ENCODE assay signal across 12 cellular contexts in the genomic region with DNA sequence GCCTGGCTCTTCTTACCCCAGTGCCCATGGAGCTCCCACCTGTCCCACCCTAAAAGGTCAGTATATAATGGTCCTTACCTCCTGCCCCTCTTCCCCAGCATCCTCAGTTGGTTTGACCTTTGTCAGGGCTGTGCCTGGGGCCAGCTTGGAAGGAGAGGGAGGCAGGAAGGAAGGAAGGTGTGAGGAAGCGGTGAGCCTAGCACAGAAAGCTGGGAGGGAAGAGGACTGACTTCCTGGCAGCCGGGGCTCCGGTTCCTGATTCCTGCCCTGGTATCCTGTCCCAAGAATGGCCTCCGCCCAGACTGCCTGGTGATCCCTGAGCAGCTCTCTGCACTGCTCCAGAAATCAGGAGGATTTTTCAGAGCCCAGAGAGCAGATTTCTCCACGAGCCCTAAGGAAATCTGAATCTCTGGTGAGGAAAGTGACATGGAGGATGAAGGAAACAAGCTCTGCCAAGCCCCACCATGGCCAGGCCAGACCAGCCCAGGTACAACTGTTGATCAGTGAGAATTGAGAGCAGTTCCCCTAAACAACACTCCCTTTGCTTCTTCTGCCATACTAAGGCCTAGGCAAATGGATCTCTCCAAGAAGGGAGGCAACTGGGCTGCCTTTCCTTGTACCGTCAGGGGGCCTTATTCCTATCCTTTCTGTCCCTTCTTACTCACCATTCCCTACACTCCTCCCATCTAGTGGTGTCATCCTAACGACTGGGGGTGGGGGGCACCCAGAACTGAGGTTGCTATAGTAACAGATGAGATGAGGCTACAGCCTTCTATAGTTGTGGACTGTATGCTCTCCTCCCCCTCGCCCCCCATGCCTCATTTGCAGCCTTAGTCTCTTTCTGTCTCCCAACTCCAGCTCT. TPM values are rescaled to one million over a fixed set of nuclear protein-coding genes. Genes with fewer than 3 reads are reported as not detected.
DNase-seq lines count a peak whose midpoint lies in the region; ATAC-seq and TF ChIP-seq lines count a peak whose summit lies in the region.
"Had no signal": no experiment of that assay in that cellular context is flagged by ENCODE, and none has a peak within 500 bp of the region (broad histone marks: within the 10 kb centered on the region; RNA-seq: fewer than 3 reads in every experiment).

No MANE protein-coding gene starts in this region.

- H2AFZ ChIP-seq in GM23338 = no peak overlapping the region
- no peak overlapping the region for H2AFZ ChIP-seq in hepatocyte

- ATAC-seq in GM23338 = no peak
- no peak for ATAC-seq in activated CD8-positive, alpha-beta T cell treated with anti-CD3 and anti-CD28 coated beads for 36 hours

- H3K27me3 ChIP-seq in GM23338 (ENCODE audit: insufficient read depth) (no peaks in the 10 kb centered on the region), left ventricle myocardium inferior (ENCODE audit: low read depth) (no peaks in the 10 kb centered on the region), spleen (replicated peaks in 1 of 7) (no peaks in the 10 kb centered on the region), hepatocyte (no peaks in the 10 kb centered on the region)

- DNase-seq in GM23338 (ENCODE audit: low spot score) = no peak
- no peak for DNase-seq in activated CD8-positive, alpha-beta T cell treated with anti-CD3 and anti-CD28 coated beads for 36 hours
- peak; percentile 25 for DNase-seq in left ventricle myocardium inferior
- peak; percentile 78 for DNase-seq in spleen
- no peak for DNase-seq in hepatocyte (ENCODE audit: low spot score)
- no peak for DNase-seq in medulla oblongata (ENCODE audit: extremely low spot score)
- no peak for DNase-seq in GM19240 (ENCODE audit: insufficient read length, low spot score)
- DNase-seq: activated CD4-positive, alpha-beta T cell treated with anti-CD3 and anti-CD28 coated beads for 4 hours; GOT3; stimulated activated CD4-positive, alpha-beta T cell treated with anti-CD3 and anti-CD28 coated beads, Interleukin-2, amount 100 ng/mL, for 48 hours had no signal

- H3K4me3 ChIP-seq in GM23338 (no peak overlapping the region), left ventricle myocardium inferior (peak overlapping the region; percentile 95), spleen (peak overlapping the region in 1 of 8 donors; percentile 16), hepatocyte (no peak overlapping the region)

- TF ChIP-seq CTCF in GM23338 (conservative IDR thresholded peaks at IDR 0.05; ENCODE audit: low read depth in 2 of 2) (no peak), left ventricle myocardium inferior (IDR thresholded peaks at IDR 0.05; ENCODE audit: borderline replicate concordance) (no peak), spleen (IDR thresholded peaks at IDR 0.05 in 8 of 11, conservative IDR thresholded peaks at IDR 0.05 in 3 of 11) (no peak), hepatocyte (IDR thresholded peaks at IDR 0.05; ENCODE audit: poor library complexity) (no peak)
- TF ChIP-seq CTCF in activated CD8-positive, alpha-beta T cell treated with anti-CD3 and anti-CD28 coated beads for 36 hours (IDR thresholded peaks at IDR 0.05) = no peak

- H3K4me1 ChIP-seq in GM23338 (ENCODE audit: insufficient read depth) = peaks cover 58% of the 10 kb centered on the region
- H3K4me1 ChIP-seq in left ventricle myocardium inferior = peaks cover 81% of the 10 kb centered on the region
- H3K4me1 ChIP-seq in spleen = peaks cover 39 to 80% (median 69%) of the 10 kb centered on the region in 6 donors
- H3K4me1 ChIP-seq in hepatocyte (ENCODE audit: insufficient read depth) = peaks cover 21% of the 10 kb centered on the region

- no peak overlapping the region for H3K27ac ChIP-seq in GM23338 (ENCODE audit: low read depth)
- peak overlapping the region; percentile 96 for H3K27ac ChIP-seq in left ventricle myocardium inferior (replicated peaks)
- H3K27ac ChIP-seq in spleen = peak overlapping the region in 7 of 8 donors; percentile 52 to 95 (median 91)
- no peak overlapping the region for H3K27ac ChIP-seq in hepatocyte

- H3K36me3 ChIP-seq in GM23338 (ENCODE audit: insufficient read depth) = peaks cover 30% of the 10 kb centered on the region
- peaks cover 29% of the 10 kb centered on the region for H3K36me3 ChIP-seq in left ventricle myocardium inferior
- peaks cover 0 to 67% (median 29%) of the 10 kb centered on the region in 6 donors for H3K36me3 ChIP-seq in spleen
- no peaks in the 10 kb centered on the region for H3K36me3 ChIP-seq in hepatocyte (replicated peaks; ENCODE audit: insufficient read depth, low read depth)

- H3K4me2 ChIP-seq in GM23338 = peak overlapping the region; percentile 99
- H3K4me2 ChIP-seq in hepatocyte = no peak overlapping the region

- no peak overlapping the region for H3K4me3 Mint-ChIP-seq in GM23338
- no peak overlapping the region for H3K4me3 Mint-ChIP-seq in activated CD8-positive, alpha-beta T cell treated with anti-CD3 and anti-CD28 coated beads for 36 hours

- peaks cover 26% of the 10 kb centered on the region for H4K20me1 ChIP-seq in GM23338 (replicated peaks; ENCODE audit: insufficient read depth)
- peaks cover 8% of the 10 kb centered on the region for H4K20me1 ChIP-seq in hepatocyte (ENCODE audit: insufficient read depth, poor library complexity, severe bottlenecking)

- H3K27me3 Mint-ChIP-seq in GM23338 (ENCODE audit: insufficient read depth, low read depth, poor library complexity) = peaks cover 29% of the 10 kb centered on the region
- H3K27me3 Mint-ChIP-seq in activated CD8-positive, alpha-beta T cell treated with anti-CD3 and anti-CD28 coated beads for 36 hours = no peaks in the 10 kb centered on the region

- POLR2A ChIA-PET in activated CD8-positive, alpha-beta T cell treated with anti-CD3 and anti-CD28 coated beads for 36 hours (lab: Charles Lee) = interaction anchor here (0.6 to 1.0 kb wide), 3 partner anchors 11 to 22 kb away, joined by 3 read pairs; no protein-coding TSS in a partner anchor

- H3K9me3 ChIP-seq in left ventricle myocardium inferior (replicated peaks) (no peaks in the 10 kb centered on the region), spleen (no peaks in the 10 kb centered on the region), hepatocyte (ENCODE audit: low read depth) (no peaks in the 10 kb centered on the region)

- intact Hi-C loops in activated CD8-positive, alpha-beta T cell treated with anti-CD3 and anti-CD28 coated beads for 36 hours (cut with micrococcal nuclease) = loop anchor here (5.0 kb wide), 1 partner anchor 106 kb away; no protein-coding TSS in a partner anchor
- intact Hi-C loops in left ventricle myocardium inferior (cut with micrococcal nuclease) (no loop called here), spleen (cut with DNase I; ENCODE audit: low total_unique reads) (no loop called here)

- H3K36me3 Mint-ChIP-seq in GM23338 (ENCODE audit: low read depth) = peaks cover 47% of the 10 kb centered on the region
- peaks cover 29% of the 10 kb centered on the region for H3K36me3 Mint-ChIP-seq in activated CD8-positive, alpha-beta T cell treated with anti-CD3 and anti-CD28 coated beads for 36 hours (ENCODE audit: low read depth)

- no peaks in the 10 kb centered on the region for H3K9me2 ChIP-seq in GM23338 (ENCODE audit: insufficient read depth)
- no peaks in the 10 kb centered on the region for H3K9me2 ChIP-seq in hepatocyte (replicated peaks; ENCODE audit: insufficient read depth)

- no peak for TF ChIP-seq POLR2A in spleen (IDR thresholded peaks at IDR 0.05)

- CTCF ChIA-PET in activated CD8-positive, alpha-beta T cell treated with anti-CD3 and anti-CD28 coated beads for 36 hours (lab: Charles Lee) = interaction anchor here (0.7 to 5.9 kb wide), 7 partner anchors 13 to 129 kb away, joined by 3 to 31 read pairs (median 3); no protein-coding TSS in a partner anchor

- H3K4me1 Mint-ChIP-seq in GM23338 = peaks cover 67% of the 10 kb centered on the region
- H3K4me1 Mint-ChIP-seq in activated CD8-positive, alpha-beta T cell treated with anti-CD3 and anti-CD28 coated beads for 36 hours (ENCODE audit: low read depth) = peaks cover 48% of the 10 kb centered on the region

- 49 to 65% (median 60%) methylated on average over 8 of the region's 8 CpGs for WGBS in spleen, 5 donors
- WGBS in hepatocyte (ENCODE audit: low lambda C conversion rate, missing lambda C conversion rate) = 77% methylated on average over 8 of the region's 8 CpGs

- H3K27ac Mint-ChIP-seq in GM23338 = no peak overlapping the region; the same call in 1 of the 2 replicates
- peak overlapping the region; percentile 8 for H3K27ac Mint-ChIP-seq in activated CD8-positive, alpha-beta T cell treated with anti-CD3 and anti-CD28 coated beads for 36 hours

- H3K79me2 ChIP-seq in GM23338 (replicated peaks; ENCODE audit: insufficient read depth) (peaks cover 41% of the 10 kb centered on the region), hepatocyte (peaks cover 17% of the 10 kb centered on the region)

- H3K9me3 Mint-ChIP-seq in GM23338 = no peaks in the 10 kb centered on the region
- H3K9me3 Mint-ChIP-seq in activated CD8-positive, alpha-beta T cell treated with anti-CD3 and anti-CD28 coated beads for 36 hours = no peaks in the 10 kb centered on the region

- H3F3A ChIP-seq in GM23338 (replicated peaks; ENCODE audit: low read depth) = peaks cover 9% of the 10 kb centered on the region

RNA-seq across cellular contexts. Expression of a gene that starts 3.2 kb away (rescaled TPM):
- total RNA-seq in GM23338 (2014; rRNA removed; shearing (Covaris generic)) = 80.8 and 104 TPM in 2 replicates
- 60.3 and 66.6 TPM in 2 replicates for polyA plus RNA-seq in GM23338 (2016; fragmentation: Nextera tagmentation; extraction: Ambion mirVana)
- 10 to 100 TPM; 31.8 to 34.1 TPM for total RNA-seq in activated CD8-positive, alpha-beta T cell treated with anti-CD3 and anti-CD28 coated beads for 36 hours
- total RNA-seq in left ventricle myocardium inferior = 280 TPM
- 100 to 1,000 TPM in 4 of 7 donors, 10 to 100 TPM in 3; 73.4 to 158 (median 126) TPM for total RNA-seq in spleen
- 100 to 1,000 TPM in 1 of 3 donors, 10 to 100 TPM in 2; 80.1 to 167 (median 86.8) TPM for polyA plus RNA-seq in spleen
- 61.1 and 82.3 TPM in 2 replicates for total RNA-seq in hepatocyte
- 59.5 and 62.0 TPM in 2 replicates for polyA plus RNA-seq in hepatocyte

RNA-seq across cellular contexts. Expression of a gene that starts 18.0 kb away (rescaled TPM):
- 1.2 and 2.8 TPM in 2 replicates for total RNA-seq in GM23338 (2014; rRNA removed; shearing (Covaris generic))
- 1.0 and 1.1 TPM in 2 replicates for polyA plus RNA-seq in GM23338 (2016; fragmentation: Nextera tagmentation; extraction: Ambion mirVana)
- total RNA-seq in activated CD8-positive, alpha-beta T cell treated with anti-CD3 and anti-CD28 coated beads for 36 hours = not detected
- 39.2 TPM for total RNA-seq in left ventricle myocardium inferior
- total RNA-seq in spleen = 1 to 10 TPM in 1 of 7 donors, under 1 TPM in 3, not detected in 3; 0.37 to 1.1 (median 0.91) TPM
- 1 to 10 TPM in 2 of 3 donors, under 1 TPM in 1; 0.45 to 1.5 (median 1.5) TPM for polyA plus RNA-seq in spleen
- total RNA-seq in hepatocyte = 0.72 TPM in 1 of 2 replicates, not detected in the other
- 0.51 and 0.57 TPM in 2 replicates for polyA plus RNA-seq in hepatocyte
- total RNA-seq: HT-29 had no signal
- polyA plus RNA-seq: keratinocyte had no signal

RNA-seq across cellular contexts. Expression of a gene that starts 53.9 kb away (rescaled TPM):
- 84.4 and 104 TPM in 2 replicates for total RNA-seq in GM23338 (2014; rRNA removed; shearing (Covaris generic))
- polyA plus RNA-seq in GM23338 (2016; fragmentation: Nextera tagmentation; extraction: Ambion mirVana) (44.1 and 55.0 TPM in 2 replicates), spleen (10 to 100 TPM; 59.4 to 92.9 (median 83.4) TPM), hepatocyte (95.1 and 113 TPM in 2 replicates)
- total RNA-seq in activated CD8-positive, alpha-beta T cell treated with anti-CD3 and anti-CD28 coated beads for 36 hours = 100 to 1,000 TPM; 116 TPM
- total RNA-seq in left ventricle myocardium inferior (162 TPM), spleen (100 to 1,000 TPM; 146 to 210 (median 157) TPM), hepatocyte (85.8 and 110 TPM in 2 replicates)

RNA-seq across cellular contexts. Expression of a gene that starts 57.0 kb away (rescaled TPM):
- 0.23 and 0.63 TPM in 2 replicates for total RNA-seq in GM23338 (2014; rRNA removed; shearing (Covaris generic))
- 0.27 and 0.43 TPM in 2 replicates for polyA plus RNA-seq in GM23338 (2016; fragmentation: Nextera tagmentation; extraction: Ambion mirVana)
- not detected for total RNA-seq in activated CD8-positive, alpha-beta T cell treated with anti-CD3 and anti-CD28 coated beads for 36 hours
- total RNA-seq in left ventricle myocardium inferior = 0.11 TPM
- total RNA-seq in spleen = 1 to 10 TPM in 2 of 7 donors, under 1 TPM in 3, not detected in 2; 0.70 to 2.9 (median 0.97) TPM
- polyA plus RNA-seq in spleen = 1 to 10 TPM in 1 of 3 donors, under 1 TPM in 2; 0.85 to 2.3 (median 0.93) TPM
- 0.68 and 4.4 TPM in 2 replicates for total RNA-seq in hepatocyte
- polyA plus RNA-seq in hepatocyte = 0.45 and 2.2 TPM in 2 replicates
- total RNA-seq: HT-29 had no signal
- polyA plus RNA-seq: keratinocyte had no signal

Comparison
In these comparisons a context has a peak if more than half of its experiments do, and no peak if none do; other contexts are left out.
1. DNase-seq: peak in left ventricle myocardium inferior (single experiment) and spleen (single experiment); none in GM23338 (single experiment), activated CD8-positive, alpha-beta T cell treated with anti-CD3 and anti-CD28 coated beads for 36 hours (single experiment), hepatocyte (single experiment), medulla oblongata (single experiment) and GM19240 (single experiment).
2. H3K27ac ChIP-seq: peak in left ventricle myocardium inferior (single experiment) and spleen (7 of 8); none in GM23338 (single experiment) and hepatocyte (single experiment).
3. RNA of a gene that starts 18.0 kb away (total RNA-seq): 39.2 TPM in left ventricle myocardium inferior (single experiment); 1.2 to 2.8 TPM in GM23338, 0.37 to 1.1 TPM in spleen, not detected in activated CD8-positive, alpha-beta T cell treated with anti-CD3 and anti-CD28 coated beads for 36 hours and 0.72 TPM in hepatocyte; every median in the first group is over 10 times any median in the second.